ENCODE assay signal across 12 cellular contexts in genomic region chr18:21672868-21673267, GRCh38. TPM values are rescaled to one million over a fixed set of nuclear protein-coding genes. Genes with fewer than 3 reads are reported as not detected.
DNase-seq lines count a peak whose midpoint lies in the region; TF ChIP-seq lines count a peak whose summit lies in the region.
"Had no signal": no experiment of that assay in that cellular context is flagged by ENCODE, and none has a peak within 500 bp of the region (broad histone marks: within the 10 kb centered on the region; RNA-seq: fewer than 3 reads in every experiment).

No MANE protein-coding gene starts in this region.

- no peaks in the 10 kb centered on the region for H4K20me1 ChIP-seq in H9 (ENCODE audit: control insufficient read depth, insufficient read depth, insufficient read length)

- H4K8ac ChIP-seq in H9 (replicated peaks; ENCODE audit: insufficient read length, low read depth, low read length): no peak overlapping the region

- no peak overlapping the region for H3K14ac ChIP-seq in H9 (ENCODE audit: insufficient read depth, low read length)

- H3K23ac ChIP-seq in H9 (ENCODE audit: insufficient read length, low read depth, low read length): no peak overlapping the region

- H2BK5ac ChIP-seq in H9 (ENCODE audit: insufficient read length, low read length): no peak overlapping the region

- no peaks in the 10 kb centered on the region for H3K9me3 Mint-ChIP-seq in H9
- H3K9me3 Mint-ChIP-seq: activated T-cell treated with anti-CD3 and anti-CD28 coated beads, Interleukin-2, amount 50 U/mL, for 72 hours; naive thymus-derived CD8-positive, alpha-beta T cell; T-helper 2 cell treated with Interferon-gamma antibody and Interleukin-4, amounts not matched to agents 5 μg/mL and 100 μg/mL, for 36 hours had no signal

- H3K4ac ChIP-seq in H9 (ENCODE audit: low read depth, low read length): no peak overlapping the region

- H3T11ph ChIP-seq in H9 (ENCODE audit: low read length): no peak overlapping the region

- H3K27ac ChIP-seq in H9 (ENCODE audit: insufficient read length, low read depth, low read length): no peak overlapping the region

- H3K4me3 Mint-ChIP-seq in H9: no peak overlapping the region
- H3K4me3 Mint-ChIP-seq: activated T-cell treated with anti-CD3 and anti-CD28 coated beads, Interleukin-2, amount 50 U/mL, for 72 hours; naive thymus-derived CD8-positive, alpha-beta T cell; T-helper 2 cell treated with Interferon-gamma antibody and Interleukin-4, amounts not matched to agents 5 μg/mL and 100 μg/mL, for 36 hours had no signal

- no peak overlapping the region; a peak in 1 of 7 replicates for H3K27ac Mint-ChIP-seq in H9
- H3K27ac Mint-ChIP-seq: activated T-cell treated with anti-CD3 and anti-CD28 coated beads, Interleukin-2, amount 50 U/mL, for 72 hours; T-helper 2 cell treated with Interferon-gamma antibody and Interleukin-4, amounts not matched to agents 5 μg/mL and 100 μg/mL, for 36 hours had no signal

- no peak overlapping the region for H2BK15ac ChIP-seq in H9 (ENCODE audit: low read depth, low read length)

- no peak overlapping the region for H2BK20ac ChIP-seq in H9 (ENCODE audit: low read depth, low read length, poor library complexity, severe bottlenecking)

- H2BK120ac ChIP-seq in H9 (ENCODE audit: low read depth, low read length, poor library complexity, severe bottlenecking): no peak overlapping the region

- no peaks in the 10 kb centered on the region for H3K27me3 Mint-ChIP-seq in H9 (ENCODE audit: low read depth)
- H3K27me3 Mint-ChIP-seq: naive thymus-derived CD8-positive, alpha-beta T cell had no signal

- H3K4me2 ChIP-seq in H9 (ENCODE audit: insufficient read depth, insufficient read length, low read length): no peak overlapping the region

- H4K5ac ChIP-seq in H9 (ENCODE audit: insufficient read length, low read depth, low read length): no peak overlapping the region

- H3K27me3 ChIP-seq in H9 (ENCODE audit: insufficient read depth, low read length): no peaks in the 10 kb centered on the region

- no peaks in the 10 kb centered on the region for H3K79me2 ChIP-seq in H9 (ENCODE audit: insufficient read depth, low read length)

- H3K18ac ChIP-seq in H9 (ENCODE audit: insufficient read length, low read depth, low read length): no peak overlapping the region

- WGBS in H9 (ENCODE audit: extremely low coverage, insufficient read length, low lambda C conversion rate): no CpG with 5 or more reads among the region's 3 CpGs

- H2BK12ac ChIP-seq in H9 (ENCODE audit: insufficient read length, low read depth, low read length): no peak overlapping the region

- TF ChIP-seq CTCF in H9 (conservative IDR thresholded peaks at IDR 0.05): no peak

- H3K4me1 ChIP-seq in H9 (ENCODE audit: insufficient read depth, low read length): no peaks in the 10 kb centered on the region

- no peak overlapping the region for H2AFZ ChIP-seq in H9 (ENCODE audit: low read length)

- H3K36me3 Mint-ChIP-seq in H9 (ENCODE audit: insufficient read depth in 1 of 3, low read depth in 3 of 3): peaks cover 0 to 2% (median 0%) of the 10 kb centered on the region in 3 experiments; a peak in 2 of 7 replicates

- DNase-seq in Daoy (ENCODE audit: low read depth) (peak; percentile 78), NCI-H446 treated with DMSO at 0.1 percent for 48 hours (lab: John Stamatoyannopoulos, UW) (peak; percentile 21), dermis blood vessel endothelial cell (peak; percentile 29), mucosa of gallbladder (ENCODE audit: low spot score) (peak; percentile 86), ureter (ENCODE audit: low spot score) (no peak), H9 (no peak)
- DNase-seq in activated naive CD4-positive, alpha-beta T cell (lab: John Stamatoyannopoulos, UW): no peak
- no peak for DNase-seq in stimulated activated naive CD4-positive, alpha-beta T cell (lab: John Stamatoyannopoulos, UW)
- DNase-seq: activated T-cell treated with anti-CD3 and anti-CD28 coated beads, Interleukin-2, amount 50 U/mL, for 72 hours; naive thymus-derived CD8-positive, alpha-beta T cell; NCI-H2081 treated with DMSO at 0.1 percent for 48 hours had no signal

- no peaks in the 10 kb centered on the region for H3K79me1 ChIP-seq in H9 (ENCODE audit: insufficient read depth, low read depth, low read length, poor library complexity, severe bottlenecking)

- no peaks in the 10 kb centered on the region for H3K9me3 ChIP-seq in H9 (ENCODE audit: control insufficient read depth, low read depth, low read length)

- no peak overlapping the region for H3K9ac ChIP-seq in H9 (ENCODE audit: extremely low read depth, insufficient read length, low read length)

- H4K91ac ChIP-seq in H9 (ENCODE audit: insufficient read length, low read depth, low read length): no peak overlapping the region

- no peaks in the 10 kb centered on the region for H3K23me2 ChIP-seq in H9 (ENCODE audit: insufficient read length, low read depth, low read length, poor library complexity, severe bottlenecking)

- peaks cover 16 to 20% of the 10 kb centered on the region in 2 experiments for H3K4me1 Mint-ChIP-seq in H9

- H2AK5ac ChIP-seq in H9 (ENCODE audit: insufficient read length, low read length): no peak overlapping the region

- H3K56ac ChIP-seq in H9 (ENCODE audit: insufficient read length, low read depth, low read length): no peak overlapping the region

RNA-seq across cellular contexts. Expression of gene ABHD3, which starts 31.7 kb away (rescaled TPM):
- 9.0 and 11.1 TPM in 2 replicates for total RNA-seq in Daoy (2014; rRNA removed; shearing (Covaris generic))
- 6.9 and 7.0 TPM in 2 replicates for total RNA-seq in dermis blood vessel endothelial cell
- 71.4 TPM for total RNA-seq in mucosa of gallbladder
- total RNA-seq in ureter: 16.5 TPM
- 12.0 and 12.5 TPM in 2 replicates for total RNA-seq in H9 (2021)

Comparison
In these comparisons a context has a peak if more than half of its experiments do, and no peak if none do; other contexts are left out.
1. DNase-seq: peak in Daoy (single experiment), NCI-H446 treated with DMSO at 0.1 percent for 48 hours (single experiment), dermis blood vessel endothelial cell (single experiment) and mucosa of gallbladder (single experiment); none in ureter (single experiment), activated naive CD4-positive, alpha-beta T cell (0 of 4), stimulated activated naive CD4-positive, alpha-beta T cell (0 of 6) and H9 (single experiment).